In the genomic region with DNA sequence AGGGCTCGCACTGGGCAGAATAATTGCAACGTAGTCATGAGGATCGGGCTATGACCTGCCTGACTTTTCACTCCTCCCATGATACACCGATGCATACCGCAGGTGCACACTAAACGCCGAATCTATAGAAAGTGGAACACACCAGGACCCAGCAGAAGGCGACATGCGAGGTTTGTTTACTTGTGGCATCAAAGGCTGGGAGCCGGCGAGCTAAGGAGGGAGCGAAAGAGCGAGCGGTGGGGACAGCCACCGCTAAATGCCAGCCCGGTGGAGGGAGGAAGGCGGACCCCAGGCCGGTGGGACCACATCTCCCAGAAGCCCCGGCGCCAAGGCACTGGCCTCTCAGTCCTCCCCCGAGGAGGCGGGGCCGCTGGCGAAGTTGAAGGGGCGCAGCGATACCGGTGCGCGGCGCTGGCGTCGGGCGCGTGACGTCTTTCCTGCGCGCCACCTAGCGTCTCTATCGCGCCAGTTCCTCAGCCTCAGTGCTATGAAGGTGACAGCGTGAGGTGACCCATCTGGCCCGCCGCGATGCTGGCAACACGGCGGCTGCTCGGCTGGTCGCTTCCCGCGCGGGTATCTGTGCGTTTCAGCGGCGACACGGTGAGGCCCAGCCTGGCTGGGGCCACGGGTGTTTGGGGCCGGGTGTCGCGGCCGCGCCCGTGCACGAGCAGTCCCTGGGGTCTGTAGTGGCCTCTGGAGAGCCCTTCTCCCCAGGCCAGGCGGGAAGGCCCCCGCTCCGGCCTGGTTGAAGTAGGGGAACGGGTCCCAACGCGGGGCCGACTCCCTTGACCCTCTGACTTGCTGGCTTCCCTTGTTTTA, we compare ENCODE assay signal across 1 cellular context.
A peak's percentile ranks its signal among the peaks of the same experiment; 100 is the strongest.
TF ChIP-seq lines count a peak whose summit lies in the region.

TSS of gene NDUFV1 (plus strand) at position 460 of the 819 bp plus-strand sequence. CDS start at position 529, 69 bp downstream.

TF ChIP-seq in SK-N-SH, 30 proteins besides CTCF, POLR2A, EP300 and RAD21 (continued from another document):
- TF ChIP-seq MAX (IDR thresholded peaks at IDR 0.05; ENCODE audit: low read depth) = peak; percentile 50; the same call in 1 of the 2 replicates
- TF ChIP-seq USF2 (IDR thresholded peaks at IDR 0.05; ENCODE audit: borderline replicate concordance, low read depth, low read length) = peak; percentile 4; the same call in 1 of the 2 replicates
- TF ChIP-seq SMC3 (IDR thresholded peaks at IDR 0.05; ENCODE audit: low read depth, low read length) = 0 out of 2 replicates have a peak, but pooled peaks have one; percentile 18
- TF ChIP-seq TCF12 (IDR thresholded peaks at IDR 0.05) = no peak
- TF ChIP-seq ELF1 (IDR thresholded peaks at IDR 0.05) = peak; percentile 47; the same call in 1 of the 2 replicates
- peak; percentile 41 for TF ChIP-seq NRF1 (IDR thresholded peaks at IDR 0.05; ENCODE audit: low read depth, low read length)
- no peak for TF ChIP-seq RFX5 (IDR thresholded peaks at IDR 0.05; ENCODE audit: low read length)
- TF ChIP-seq FOXJ3 (CRISPR knock-in tag; IDR thresholded peaks at IDR 0.05) = no peak
- TF ChIP-seq PBX3 (IDR thresholded peaks at IDR 0.05) = no peak
- TF ChIP-seq SIN3A (IDR thresholded peaks at IDR 0.05; ENCODE audit: borderline replicate concordance, low read depth, low read length) = peak; percentile 92
- no peak for TF ChIP-seq NFIC (IDR thresholded peaks at IDR 0.05; ENCODE audit: borderline replicate concordance)
- no peak for TF ChIP-seq YY1 (IDR thresholded peaks at IDR 0.05; ENCODE audit: low read depth)
- TF ChIP-seq, protein P1, sequence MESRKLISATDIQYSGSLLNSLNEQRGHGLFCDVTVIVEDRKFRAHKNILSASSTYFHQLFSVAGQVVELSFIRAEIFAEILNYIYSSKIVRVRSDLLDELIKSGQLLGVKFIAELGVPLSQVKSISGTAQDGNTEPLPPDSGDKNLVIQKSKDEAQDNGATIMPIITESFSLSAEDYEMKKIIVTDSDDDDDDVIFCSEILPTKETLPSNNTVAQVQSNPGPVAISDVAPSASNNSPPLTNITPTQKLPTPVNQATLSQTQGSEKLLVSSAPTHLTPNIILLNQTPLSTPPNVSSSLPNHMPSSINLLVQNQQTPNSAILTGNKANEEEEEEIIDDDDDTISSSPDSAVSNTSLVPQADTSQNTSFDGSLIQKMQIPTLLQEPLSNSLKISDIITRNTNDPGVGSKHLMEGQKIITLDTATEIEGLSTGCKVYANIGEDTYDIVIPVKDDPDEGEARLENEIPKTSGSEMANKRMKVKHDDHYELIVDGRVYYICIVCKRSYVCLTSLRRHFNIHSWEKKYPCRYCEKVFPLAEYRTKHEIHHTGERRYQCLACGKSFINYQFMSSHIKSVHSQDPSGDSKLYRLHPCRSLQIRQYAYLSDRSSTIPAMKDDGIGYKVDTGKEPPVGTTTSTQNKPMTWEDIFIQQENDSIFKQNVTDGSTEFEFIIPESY (IDR thresholded peaks at IDR 0.05; ENCODE audit: borderline replicate concordance, low read depth) = no peak
- peak; percentile 83 for TF ChIP-seq CHD2 (IDR thresholded peaks at IDR 0.05; ENCODE audit: low read length, partially characterized antibody)
- TF ChIP-seq RXRA (IDR thresholded peaks at IDR 0.05; ENCODE audit: borderline replicate concordance, low read depth) = no peak
- TF ChIP-seq RCOR1 (IDR thresholded peaks at IDR 0.05; ENCODE audit: low read length) = 0 out of 2 replicates have a peak, but pooled peaks have one; percentile 18
- no peak for TF ChIP-seq JUND (IDR thresholded peaks at IDR 0.05)
- TF ChIP-seq FOSL2 (IDR thresholded peaks at IDR 0.05; ENCODE audit: borderline replicate concordance, low read depth) = no peak
- TF ChIP-seq MXI1 (IDR thresholded peaks at IDR 0.05; ENCODE audit: low read depth, low read length) = peak; percentile 88
- no peak for TF ChIP-seq REST (IDR thresholded peaks at IDR 0.05; ENCODE audit: low read depth, low read length)
- TF ChIP-seq GATA2 (CRISPR knock-in tag; IDR thresholded peaks at IDR 0.05) = no peak
